Comparison of ENCODE assay signal across 11 cellular contexts in the genomic region with DNA sequence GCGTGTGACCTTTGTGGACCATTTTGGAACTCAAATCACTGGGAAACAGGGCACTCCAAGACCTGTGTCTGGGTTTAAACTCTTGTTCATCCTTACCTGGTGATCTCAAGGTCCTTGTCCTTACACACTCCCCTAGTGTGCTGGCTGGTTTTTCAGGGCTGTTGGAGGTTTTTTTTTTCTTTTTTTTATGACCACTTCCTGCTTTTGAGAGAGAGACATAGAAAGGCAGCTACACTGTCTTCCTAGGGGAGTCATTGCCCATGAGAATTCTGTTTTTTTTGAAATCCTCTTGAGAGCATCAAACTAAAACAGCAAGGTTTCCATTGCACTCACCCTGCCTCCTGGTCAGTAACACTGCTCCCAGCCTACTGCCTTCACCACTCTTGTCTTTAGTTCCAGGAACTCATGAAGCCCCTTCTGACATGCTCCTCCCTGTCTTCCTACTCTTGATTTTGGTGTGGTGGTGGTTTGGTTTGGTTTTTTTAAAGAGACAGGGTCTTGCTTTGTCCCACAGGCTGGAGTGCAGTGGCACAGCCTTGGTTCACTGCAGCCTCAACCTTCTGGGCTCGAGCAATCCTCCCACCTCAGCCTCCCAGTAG. TPM values are rescaled to one million over a fixed set of nuclear protein-coding genes. Genes with fewer than 3 reads are reported as not detected.
DNase-seq lines count a peak whose midpoint lies in the region; ATAC-seq, FAIRE-seq and TF ChIP-seq lines count a peak whose summit lies in the region.
"Had no signal": no experiment of that assay in that cellular context is flagged by ENCODE, and none has a peak within 500 bp of the region (broad histone marks: within the 10 kb centered on the region; RNA-seq: fewer than 3 reads in every experiment).

No MANE protein-coding gene starts in this region.

- no peaks in the 10 kb centered on the region for H3K79me2 ChIP-seq in K562 (ENCODE audit: control insufficient read depth, insufficient read depth, low read length)

- intact Hi-C loops in CD4-positive, alpha-beta memory T cell (cut with micrococcal nuclease): loop anchor here (5.0 kb wide), 1 partner anchor 33 kb away; no protein-coding TSS in a partner anchor
- intact Hi-C loops in K562 (cut with micrococcal nuclease): no loop called here
- intact Hi-C loops in psoas muscle (cut with DNase I): no loop called here

- H3K4me3 Mint-ChIP-seq in CD4-positive, alpha-beta memory T cell: peak overlapping the region in 3 of 8 donors; percentile 15 to 54 (median 21)
- H3K4me3 Mint-ChIP-seq: endodermal cell had no signal

- H3K36me3 ChIP-seq in CD4-positive, alpha-beta memory T cell (ENCODE audit: insufficient read depth, low read length): peaks cover 22% of the 10 kb centered on the region
- H3K36me3 ChIP-seq in K562 (ENCODE audit: control insufficient read depth, insufficient read depth, low read length) (peaks cover 49% of the 10 kb centered on the region; the same call in 2 of the 3 replicates), psoas muscle (ENCODE audit: insufficient read depth in 1 of 2, low read depth in 1 of 2) (peaks cover 6 to 67% of the 10 kb centered on the region in 2 donors)

- H3K36me3 Mint-ChIP-seq in CD4-positive, alpha-beta memory T cell: peaks cover 33 to 59% of the 10 kb centered on the region in 2 donors

- no peaks in the 10 kb centered on the region for H3K9me1 ChIP-seq in K562 (ENCODE audit: control insufficient read depth, insufficient read depth, low read length)

- peaks cover 12% of the 10 kb centered on the region for H3K4me1 ChIP-seq in CD4-positive, alpha-beta memory T cell (ENCODE audit: insufficient read depth, low read length)
- peaks cover 0 to 4% of the 10 kb centered on the region in 2 experiments; a peak in 2 of 5 replicates for H3K4me1 ChIP-seq in K562 (replicated peaks in 1 of 2; ENCODE audit: control insufficient read depth in 2 of 2, insufficient read depth in 2 of 2, low read length in 2 of 2)
- H3K4me1 ChIP-seq in psoas muscle: peaks cover 63% of the 10 kb centered on the region

- no peak for TF ChIP-seq EP300 in K562 (IDR thresholded peaks at IDR 0.05; ENCODE audit: low read length)

- FAIRE-seq in K562 (lab: Jason Lieb, UNC): no peak
- FAIRE-seq in HTR-8/SVneo (lab: Jason Lieb, UNC): no peak

- no peak for TF ChIP-seq RAD21 in K562 (CRISPR knock-in tag; conservative IDR thresholded peaks at IDR 0.05 in 1 of 2, IDR thresholded peaks at IDR 0.05 in 1 of 2)

- ATAC-seq in K562 (no peak), psoas muscle (no peak), GM21526 (IDR thresholded peaks at IDR 0.05; ENCODE audit: low FRiP score, unreplicated experiment) (no peak), GM19351 (IDR thresholded peaks at IDR 0.05; ENCODE audit: unreplicated experiment) (no peak)

- H3K9me3 ChIP-seq in CD4-positive, alpha-beta memory T cell (ENCODE audit: control insufficient read depth in 1 of 2, low read length in 2 of 2): no peaks in the 10 kb centered on the region
- H3K9me3 ChIP-seq in K562 (replicated peaks; ENCODE audit: control insufficient read depth, insufficient read depth, low read depth, low read length) (no peaks in the 10 kb centered on the region), psoas muscle (no peaks in the 10 kb centered on the region)

- H3K27ac ChIP-seq in CD4-positive, alpha-beta memory T cell (ENCODE audit: low read depth, low read length): peak overlapping the region; percentile 22
- no peak overlapping the region for H3K27ac ChIP-seq in K562 (ENCODE audit: extremely low read depth, low read depth, low read length)
- H3K27ac ChIP-seq in psoas muscle: peak overlapping the region; percentile 81

- H3K27me3 Mint-ChIP-seq in CD4-positive, alpha-beta memory T cell: no peaks in the 10 kb centered on the region

- peak in 3 of 5 donors; percentile 11 to 27 (median 26) for DNase-seq in CD4-positive, alpha-beta memory T cell
- DNase-seq in KBM-7 (peak; percentile 47), K562 (ENCODE audit: extremely low read depth in 1 of 4, low spot score in 3 of 4) (no peak), psoas muscle (no peak), HK-2 (ENCODE audit: unreplicated experiment) (no peak), HTR-8/SVneo (ENCODE audit: insufficient read length, low spot score) (no peak)
- DNase-seq: activated gamma-delta T cell treated with Interleukin-2 at 50 U/mL for 16 hours, endodermal cell, nucleus accumbens had no signal

- H3K27me3 ChIP-seq in CD4-positive, alpha-beta memory T cell (ENCODE audit: insufficient read depth, low read length): no peaks in the 10 kb centered on the region
- H3K27me3 ChIP-seq in K562 (ENCODE audit: control insufficient read depth in 2 of 2, insufficient read depth in 2 of 2, low read length in 2 of 2) (no peaks in the 10 kb centered on the region), psoas muscle (ENCODE audit: insufficient read depth in 3 of 3, low read length in 2 of 3) (no peaks in the 10 kb centered on the region)

- CTCF ChIA-PET in CD4-positive, alpha-beta memory T cell (lab: Charles Lee; ENCODE audit: partially characterized antibody): interaction anchor here (0.7 to 4.4 kb wide), 6 partner anchors 27 to 186 kb away, joined by 3 to 23 read pairs (median 4); a partner anchor contains a TSS
- CTCF ChIA-PET in K562 (lab: Yijun Ruan, JAX; ENCODE audit: low intra/inter-chr PET ratio): no interaction called here

- H3K27ac Mint-ChIP-seq in CD4-positive, alpha-beta memory T cell: peak overlapping the region; percentile 28 to 89 (median 77)
- H3K27ac Mint-ChIP-seq: endodermal cell had no signal

- no peak for TF ChIP-seq POLR2A in K562 (conservative IDR thresholded peaks at IDR 0.05)

- no peak overlapping the region for H3K9ac ChIP-seq in K562 (ENCODE audit: insufficient read depth in 1 of 2, low read depth in 2 of 2, low read length in 2 of 2)

- WGBS in K562 (ENCODE audit: insufficient coverage, low coverage, missing lambda C conversion rate): 87% methylated on average over 2 of the region's 2 CpGs
- 57 to 73% (median 69%) methylated on average over 2 of the region's 2 CpGs for WGBS in psoas muscle, 3 donors

- no TSS peak for BruUV-seq in K562 (replicated peaks; lab: Mats Ljungman, UMichigan)

- no peak overlapping the region for H2AFZ ChIP-seq in K562 (ENCODE audit: low read depth, low read length)

- H3K9me3 Mint-ChIP-seq in CD4-positive, alpha-beta memory T cell: no peaks in the 10 kb centered on the region
- H3K9me3 Mint-ChIP-seq: endodermal cell had no signal

- 0 out of 2 replicates have a peak, but pooled peaks cover 4% of the 10 kb centered on the region for H4K20me1 ChIP-seq in K562 (replicated peaks; ENCODE audit: control insufficient read depth, insufficient read depth, low read length)

- H3K4me2 ChIP-seq in K562 (ENCODE audit: insufficient read depth, low read length): no peak overlapping the region

- POLR2A ChIA-PET in CD4-positive, alpha-beta memory T cell (lab: Charles Lee; ENCODE audit: partially characterized antibody): interaction anchor here (1.3 to 2.6 kb wide), 5 partner anchors 11 to 90 kb away, joined by 3 to 12 read pairs (median 8); a partner anchor contains a TSS
- POLR2A ChIA-PET in K562 (lab: Yijun Ruan, JAX): interaction anchor here (0.5 to 2.2 kb wide), 4 partner anchors 8 to 436 kb away, joined by 3 to 10 read pairs (median 4); a partner anchor contains a TSS

- in situ Hi-C loops in KBM-7 (cut with MboI; ENCODE audit: low pct_unique_long_range_greater_than_20kb, low sequenced_read_pairs) (no loop called here), K562 (cut with MboI) (no loop called here)

- TF ChIP-seq CTCF in K562 (IDR thresholded peaks at IDR 0.05 in 2 of 3, conservative IDR thresholded peaks at IDR 0.05 in 1 of 3; ENCODE audit: insufficient read depth in 2 of 3, low read depth in 1 of 3, low read length in 3 of 3) (no peak), psoas muscle (IDR thresholded peaks at IDR 0.05) (no peak)

- no peak overlapping the region for H3K4me3 ChIP-seq in CD4-positive, alpha-beta memory T cell (ENCODE audit: low read length in 2 of 2)
- H3K4me3 ChIP-seq in K562 (no peak overlapping the region), psoas muscle (no peak overlapping the region)

- H3K4me1 Mint-ChIP-seq in CD4-positive, alpha-beta memory T cell: peaks cover 15 to 25% (median 20%) of the 10 kb centered on the region in 4 donors
- H3K4me1 Mint-ChIP-seq: endodermal cell had no signal

RNA-seq across cellular contexts. Expression of a gene that starts 28.6 kb away (rescaled TPM):
- not detected for total RNA-seq in CD4-positive, alpha-beta memory T cell
- polyA plus RNA-seq in CD4-positive, alpha-beta memory T cell: under 1 TPM in 1 of 2 donors, not detected in 1; 0.11 TPM
- not detected in 2 replicates for total RNA-seq in K562 (2011; cell fraction: chromatin; rRNA removed; ENCODE audit: low replicate concordance)
- 0.33 TPM in 1 of 2 replicates, not detected in the other for total RNA-seq in K562 (2011; cell fraction: nucleolus; rRNA removed)
- not detected in 2 replicates for total RNA-seq in K562 (2011; cell fraction: nucleoplasm; rRNA removed)
- total RNA-seq in K562 (2014; rRNA removed) (0.04 TPM in 1 of 2 replicates, not detected in the other), K562 (2014; rRNA removed; fragmentation: Illumina TruSeq; extraction: Trizol) (not detected in 2 replicates), K562 (2015; rRNA removed; fragmentation: Illumina TruSeq; extraction: Trizol) (0.04 TPM in 1 of 2 replicates, not detected in the other), K562 (2021) (0.09 TPM in 1 of 2 replicates, not detected in the other), psoas muscle (1 to 10 TPM; 1.8 to 4.9 (median 3.1) TPM)
- polyA plus RNA-seq in K562 (2011; rRNA removed) (0.03 and 0.04 TPM in 2 replicates), K562 (2014; fragmentation: Illumina TruSeq; extraction: Trizol) (0.03 and 0.10 TPM in 2 replicates), K562 (2014; fragmentation: Nextera tagmentation; extraction: Ambion mirVana) (under 1 TPM; 0.03 to 0.11 TPM), K562 (2014; rRNA removed) (0.26 TPM in 1 of 2 replicates, not detected in the other), psoas muscle (1 to 10 TPM in 1 of 3 donors, under 1 TPM in 2; 0.13 to 2.8 (median 0.66) TPM)
- 0.03 and 0.04 TPM in 2 replicates for polyA plus RNA-seq in K562 (2011; cell fraction: cytosol; rRNA removed)
- polyA plus RNA-seq in K562 (2011; cell fraction: nucleus; rRNA removed): not detected in 2 replicates
- polyA plus RNA-seq in K562 (2012): 0.08 and 0.11 TPM in 2 replicates
- polyA minus RNA-seq in K562 (2011; rRNA and poly(A)+ RNA removed): 0.06 TPM in 1 of 2 replicates, not detected in the other
- not detected in 2 replicates for polyA minus RNA-seq in K562 (2011; cell fraction: cytosol; rRNA and poly(A)+ RNA removed)
- 0.11 TPM in 1 of 2 replicates, not detected in the other for polyA minus RNA-seq in K562 (2011; cell fraction: nucleus; rRNA and poly(A)+ RNA removed)

RNA-seq across cellular contexts. Expression of a gene that starts 52.1 kb away (rescaled TPM):
- total RNA-seq in CD4-positive, alpha-beta memory T cell: 10 to 100 TPM; 57.4 to 64.4 TPM
- polyA plus RNA-seq in CD4-positive, alpha-beta memory T cell: 100 to 1,000 TPM in 1 of 2 donors, 10 to 100 TPM in 1; 75.6 to 138 TPM
- 19.4 and 28.3 TPM in 2 replicates for total RNA-seq in K562 (2011; cell fraction: chromatin; rRNA removed; ENCODE audit: low replicate concordance)
- total RNA-seq in K562 (2011; cell fraction: nucleolus; rRNA removed): 29.3 and 40.5 TPM in 2 replicates
- total RNA-seq in K562 (2011; cell fraction: nucleoplasm; rRNA removed): 32.5 and 32.9 TPM in 2 replicates
- total RNA-seq in K562 (2014; rRNA removed): 34.1 and 55.1 TPM in 2 replicates
- total RNA-seq in K562 (2014; rRNA removed; fragmentation: Illumina TruSeq; extraction: Trizol): 16.1 and 20.9 TPM in 2 replicates
- total RNA-seq in K562 (2015; rRNA removed; fragmentation: Illumina TruSeq; extraction: Trizol): 31.3 and 31.9 TPM in 2 replicates
- 27.8 and 28.7 TPM in 2 replicates for total RNA-seq in K562 (2021)
- 16.5 and 19.5 TPM in 2 replicates for polyA plus RNA-seq in K562 (2011; rRNA removed)
- 20.2 and 26.4 TPM in 2 replicates for polyA plus RNA-seq in K562 (2011; cell fraction: cytosol; rRNA removed)
- polyA plus RNA-seq in K562 (2011; cell fraction: nucleus; rRNA removed): 28.2 and 28.3 TPM in 2 replicates
- 24.3 and 30.8 TPM in 2 replicates for polyA plus RNA-seq in K562 (2012)
- polyA plus RNA-seq in K562 (2014; fragmentation: Illumina TruSeq; extraction: Trizol): 23.3 and 24.8 TPM in 2 replicates
- polyA plus RNA-seq in K562 (2014; fragmentation: Nextera tagmentation; extraction: Ambion mirVana): 1 to 10 TPM; 2.8 to 5.0 TPM
- 28.9 and 29.5 TPM in 2 replicates for polyA plus RNA-seq in K562 (2014; rRNA removed)
- polyA minus RNA-seq in K562 (2011; rRNA and poly(A)+ RNA removed): 5.2 and 6.0 TPM in 2 replicates
- 8.4 and 9.8 TPM in 2 replicates for polyA minus RNA-seq in K562 (2011; cell fraction: cytosol; rRNA and poly(A)+ RNA removed)
- polyA minus RNA-seq in K562 (2011; cell fraction: nucleus; rRNA and poly(A)+ RNA removed): 8.9 and 15.4 TPM in 2 replicates
- total RNA-seq in psoas muscle: 10 to 100 TPM; 17.0 to 26.9 (median 18.9) TPM
- 10 to 100 TPM; 13.1 to 41.3 (median 29.8) TPM for polyA plus RNA-seq in psoas muscle

Comparison
In these comparisons a context has a peak if more than half of its experiments do, and no peak if none do; other contexts are left out.
1. DNase-seq: peak in CD4-positive, alpha-beta memory T cell (3 of 5) and KBM-7 (single experiment); none in K562 (0 of 4), psoas muscle (0 of 2), HK-2 (single experiment) and HTR-8/SVneo (single experiment).